In the genomic region with DNA sequence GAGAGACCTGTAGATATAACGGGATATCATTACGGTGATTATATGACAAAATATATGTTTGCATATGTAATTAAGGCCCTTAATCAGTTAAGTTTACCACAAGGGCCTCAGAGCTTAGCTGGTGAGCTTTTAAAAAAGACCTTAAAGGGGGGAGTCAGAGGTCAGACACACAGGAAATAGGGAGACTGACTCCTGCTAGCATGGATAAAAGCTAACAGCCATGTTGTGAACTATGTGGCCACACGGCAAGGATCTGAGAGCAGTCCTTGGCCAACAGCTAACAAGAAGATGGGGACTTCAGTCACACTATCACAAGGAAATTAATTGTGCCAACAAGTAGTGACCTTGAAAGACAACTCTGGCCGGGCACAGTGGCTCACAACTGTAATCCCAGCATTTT, we compare ENCODE assay signal across 10 cellular contexts. TPM values are rescaled to one million over a fixed set of nuclear protein-coding genes. Genes with fewer than 3 reads are reported as not detected.
A peak's percentile ranks its signal among the peaks of the same experiment; 100 is the strongest.
DNase-seq lines count a peak whose midpoint lies in the region; ATAC-seq and TF ChIP-seq lines count a peak whose summit lies in the region.
"Had no signal": no experiment of that assay in that cellular context is flagged by ENCODE, and none has a peak within 500 bp of the region (broad histone marks: within the 10 kb centered on the region; RNA-seq: fewer than 3 reads in every experiment).

No MANE protein-coding gene starts in this region.

- DNase-seq in NCI-H146 (lab: John Stamatoyannopoulos, UW) (peak; percentile 50), NCI-H146 treated with DMSO at 0.1 percent for 48 hours (lab: John Stamatoyannopoulos, UW; ENCODE audit: unreplicated experiment) (no peak), KBM-7 (peak; percentile 37), psoas muscle (no peak), HuH-7.5 (ENCODE audit: low spot score) (no peak), HuH-7 (ENCODE audit: low spot score) (no peak), NCI-H2171 (lab: John Stamatoyannopoulos, UW) (no peak)
- DNase-seq: activated CD4-positive, alpha-beta T cell treated with anti-CD3 and anti-CD28 coated beads, Interleukin-2, amount 50 U/mL, for 1 hour; dermis blood vessel endothelial cell had no signal

- ATAC-seq in psoas muscle, result no peak

- H3K27ac ChIP-seq in psoas muscle, result peak overlapping the region; percentile 98

- peaks cover 50% of the 10 kb centered on the region for H3K4me1 Mint-ChIP-seq in brain

- no peak overlapping the region for H3K4me3 ChIP-seq in psoas muscle

- peaks cover 4 to 21% (median 16%) of the 10 kb centered on the region in 5 experiments for H3K9me3 Mint-ChIP-seq in brain

- intact Hi-C loops in psoas muscle (cut with DNase I), result no loop called here

- TF ChIP-seq CTCF in brain (conservative IDR thresholded peaks at IDR 0.05), result no peak
- TF ChIP-seq CTCF in psoas muscle (IDR thresholded peaks at IDR 0.05), result no peak

- no peaks in the 10 kb centered on the region for H3K27me3 ChIP-seq in psoas muscle (ENCODE audit: insufficient read depth in 3 of 3, low read length in 2 of 3)

- H3K4me3 Mint-ChIP-seq in brain, result peak overlapping the region; percentile 7 to 90 (median 82)

- peaks cover 43% of the 10 kb centered on the region for H3K4me1 ChIP-seq in psoas muscle

- no peaks in the 10 kb centered on the region for H3K36me3 ChIP-seq in psoas muscle (ENCODE audit: insufficient read depth in 1 of 2, low read depth in 1 of 2)

- no peaks in the 10 kb centered on the region for H3K9me3 ChIP-seq in psoas muscle

- H3K36me3 Mint-ChIP-seq in brain, result peaks cover 35% of the 10 kb centered on the region

- H3K27me3 Mint-ChIP-seq in brain, result no peaks in the 10 kb centered on the region

- in situ Hi-C loops in KBM-7 (cut with MboI; ENCODE audit: low pct_unique_long_range_greater_than_20kb, low sequenced_read_pairs), result no loop called here

- peak overlapping the region; percentile 28 to 100 (median 62) for H3K27ac Mint-ChIP-seq in brain

- 48 to 62% (median 53%) methylated on average over 4 of the region's 4 CpGs for WGBS in psoas muscle, 3 donors

RNA-seq across cellular contexts. Expression of gene STAG1, which starts 3.1 kb away (rescaled TPM):
- polyA plus RNA-seq in brain (ENCODE audit: insufficient read depth, low read depth, low replicate concordance) (10.0 TPM), psoas muscle (10 to 100 TPM in 1 of 3 donors, 1 to 10 TPM in 2; 8.8 to 19.7 (median 9.1) TPM)
- 10 to 100 TPM; 17.5 to 27.7 (median 23.1) TPM for total RNA-seq in psoas muscle

Comparison
In these comparisons a context has a peak if more than half of its experiments do, and no peak if none do; other contexts are left out.
1. DNase-seq: peak in NCI-H146 (single experiment) and KBM-7 (single experiment); none in NCI-H146 treated with DMSO at 0.1 percent for 48 hours (single experiment), psoas muscle (0 of 2), HuH-7.5 (single experiment), HuH-7 (single experiment) and NCI-H2171 (single experiment).